Comparison of ENCODE assay signal across 1 cellular context in the genomic region with DNA sequence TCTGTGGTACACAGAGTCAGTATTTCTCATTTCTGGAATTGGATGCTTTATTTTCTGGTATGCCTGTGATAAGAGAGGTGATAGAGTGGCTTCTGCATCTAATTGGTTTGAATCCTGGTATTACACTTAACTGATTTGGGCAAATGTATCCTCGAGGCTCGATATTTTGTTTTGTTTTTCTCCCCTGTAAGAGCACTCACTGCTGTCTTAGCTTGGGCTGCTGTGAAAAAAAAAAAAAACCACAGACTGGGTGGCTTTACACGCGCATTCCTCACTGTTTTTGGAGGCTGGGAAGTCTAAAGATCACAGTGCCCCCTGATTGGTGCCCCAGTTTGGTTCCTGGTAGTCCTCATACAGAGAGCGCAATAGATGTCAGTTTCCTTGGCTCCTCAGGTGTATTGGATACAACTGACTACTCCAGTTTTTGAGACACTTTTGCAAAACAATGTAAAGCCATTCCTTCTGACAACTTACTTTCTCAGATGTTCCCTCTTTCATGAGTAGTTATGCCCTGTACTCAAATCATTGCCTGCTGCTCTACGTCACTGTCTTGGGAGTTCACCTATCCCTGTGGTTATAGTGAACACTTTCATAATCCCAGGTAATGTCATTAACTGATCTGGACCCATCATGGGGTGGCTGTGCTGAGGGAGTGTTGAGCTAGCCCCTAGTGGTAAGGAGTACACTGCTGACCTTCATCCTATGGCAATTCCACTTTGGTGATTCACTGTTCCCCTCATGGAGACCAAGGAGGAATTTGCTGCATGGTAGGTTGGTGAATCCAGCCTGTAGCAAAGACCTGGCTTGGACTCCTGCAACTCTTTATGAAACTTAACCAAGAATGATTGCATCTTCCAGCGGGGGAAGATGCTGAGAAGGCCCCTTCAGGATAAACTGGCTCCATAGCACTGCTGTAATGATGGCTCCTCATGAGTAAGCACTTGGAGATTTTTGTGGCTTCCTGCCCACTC.
TF ChIP-seq lines count a peak whose summit lies in the region.

No MANE protein-coding gene starts in this region.

TF ChIP-seq in HepG2, 621 proteins besides CTCF, POLR2A, EP300 and RAD21 (continued from another document and continues in another):
- TF ChIP-seq, protein P1, sequence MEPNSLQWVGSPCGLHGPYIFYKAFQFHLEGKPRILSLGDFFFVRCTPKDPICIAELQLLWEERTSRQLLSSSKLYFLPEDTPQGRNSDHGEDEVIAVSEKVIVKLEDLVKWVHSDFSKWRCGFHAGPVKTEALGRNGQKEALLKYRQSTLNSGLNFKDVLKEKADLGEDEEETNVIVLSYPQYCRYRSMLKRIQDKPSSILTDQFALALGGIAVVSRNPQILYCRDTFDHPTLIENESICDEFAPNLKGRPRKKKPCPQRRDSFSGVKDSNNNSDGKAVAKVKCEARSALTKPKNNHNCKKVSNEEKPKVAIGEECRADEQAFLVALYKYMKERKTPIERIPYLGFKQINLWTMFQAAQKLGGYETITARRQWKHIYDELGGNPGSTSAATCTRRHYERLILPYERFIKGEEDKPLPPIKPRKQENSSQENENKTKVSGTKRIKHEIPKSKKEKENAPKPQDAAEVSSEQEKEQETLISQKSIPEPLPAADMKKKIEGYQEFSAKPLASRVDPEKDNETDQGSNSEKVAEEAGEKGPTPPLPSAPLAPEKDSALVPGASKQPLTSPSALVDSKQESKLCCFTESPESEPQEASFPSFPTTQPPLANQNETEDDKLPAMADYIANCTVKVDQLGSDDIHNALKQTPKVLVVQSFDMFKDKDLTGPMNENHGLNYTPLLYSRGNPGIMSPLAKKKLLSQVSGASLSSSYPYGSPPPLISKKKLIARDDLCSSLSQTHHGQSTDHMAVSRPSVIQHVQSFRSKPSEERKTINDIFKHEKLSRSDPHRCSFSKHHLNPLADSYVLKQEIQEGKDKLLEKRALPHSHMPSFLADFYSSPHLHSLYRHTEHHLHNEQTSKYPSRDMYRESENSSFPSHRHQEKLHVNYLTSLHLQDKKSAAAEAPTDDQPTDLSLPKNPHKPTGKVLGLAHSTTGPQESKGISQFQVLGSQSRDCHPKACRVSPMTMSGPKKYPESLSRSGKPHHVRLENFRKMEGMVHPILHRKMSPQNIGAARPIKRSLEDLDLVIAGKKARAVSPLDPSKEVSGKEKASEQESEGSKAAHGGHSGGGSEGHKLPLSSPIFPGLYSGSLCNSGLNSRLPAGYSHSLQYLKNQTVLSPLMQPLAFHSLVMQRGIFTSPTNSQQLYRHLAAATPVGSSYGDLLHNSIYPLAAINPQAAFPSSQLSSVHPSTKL (CRISPR knock-in tag; IDR thresholded peaks at IDR 0.05): no peak
- TF ChIP-seq ONECUT2 (CRISPR knock-in tag; IDR thresholded peaks at IDR 0.05) (no peak), ZNF501 (CRISPR knock-in tag; IDR thresholded peaks at IDR 0.05) (peak; percentile 42; the same call in 1 of the 2 replicates), ELF3 (CRISPR knock-in tag; IDR thresholded peaks at IDR 0.05) (no peak), BORCS8-MEF2B (CRISPR knock-in tag; IDR thresholded peaks at IDR 0.05) (peak; percentile 71; the same call in 1 of the 2 replicates), RBFOX2 (IDR thresholded peaks at IDR 0.05; ENCODE audit: low read depth, low read length) (no peak), NFE2L1 (CRISPR knock-in tag; IDR thresholded peaks at IDR 0.05; ENCODE audit: borderline replicate concordance) (no peak), CCDC6 (CRISPR knock-in tag; IDR thresholded peaks at IDR 0.05) (0 out of 2 replicates have a peak, but pooled peaks have one; percentile 35), ZC3H13 (CRISPR knock-in tag; IDR thresholded peaks at IDR 0.05) (peak; percentile 43), RFX5 (IDR thresholded peaks at IDR 0.05; ENCODE audit: low read depth, low read length) (no peak), RBM22 (optimal IDR thresholded peaks at IDR 0.05; ENCODE audit: low read length) (peak; percentile 93), MIER3 (CRISPR knock-in tag; IDR thresholded peaks at IDR 0.05; ENCODE audit: borderline replicate concordance) (0 out of 2 replicates have a peak, but pooled peaks have one; percentile 17), SP5 (CRISPR knock-in tag; IDR thresholded peaks at IDR 0.05; ENCODE audit: borderline replicate concordance, low read depth) (0 out of 2 replicates have a peak, but pooled peaks have one; percentile 15), ETV5 (CRISPR knock-in tag; IDR thresholded peaks at IDR 0.05; ENCODE audit: borderline replicate concordance) (0 out of 2 replicates have a peak, but pooled peaks have one; percentile 5), MAZ (IDR thresholded peaks at IDR 0.05; ENCODE audit: borderline replicate concordance, low read depth, low read length) (no peak), MAZ (CRISPR knock-in tag; IDR thresholded peaks at IDR 0.05; ENCODE audit: low read depth) (no peak), SMC3 (IDR thresholded peaks at IDR 0.05; ENCODE audit: low read length) (peak; percentile 42; the same call in 1 of the 2 replicates), HDAC1 (CRISPR knock-in tag; IDR thresholded peaks at IDR 0.05) (0 out of 2 replicates have a peak, but pooled peaks have one; percentile 16), MED1 (CRISPR knock-in tag; IDR thresholded peaks at IDR 0.05) (peak; percentile 22; the same call in 1 of the 2 replicates), HHEX (CRISPR knock-in tag; IDR thresholded peaks at IDR 0.05) (no peak), HDAC2 (CRISPR knock-in tag; IDR thresholded peaks at IDR 0.05) (peak; percentile 22; the same call in 1 of the 2 replicates), GATA4 (IDR thresholded peaks at IDR 0.05; ENCODE audit: borderline replicate concordance, low read depth) (0 out of 2 replicates have a peak, but pooled peaks have one; percentile 19), RFXAP (CRISPR knock-in tag; IDR thresholded peaks at IDR 0.05; ENCODE audit: borderline replicate concordance) (no peak; the same call in 1 of the 2 replicates), ZNF253 (CRISPR knock-in tag; IDR thresholded peaks at IDR 0.05; ENCODE audit: borderline replicate concordance) (no peak), XRCC5 (optimal IDR thresholded peaks at IDR 0.05; ENCODE audit: low read length) (no peak), SAP130 (CRISPR knock-in tag; IDR thresholded peaks at IDR 0.05; ENCODE audit: low read depth) (0 out of 2 replicates have a peak, but pooled peaks have one; percentile 27)
- TF ChIP-seq, protein P2, sequence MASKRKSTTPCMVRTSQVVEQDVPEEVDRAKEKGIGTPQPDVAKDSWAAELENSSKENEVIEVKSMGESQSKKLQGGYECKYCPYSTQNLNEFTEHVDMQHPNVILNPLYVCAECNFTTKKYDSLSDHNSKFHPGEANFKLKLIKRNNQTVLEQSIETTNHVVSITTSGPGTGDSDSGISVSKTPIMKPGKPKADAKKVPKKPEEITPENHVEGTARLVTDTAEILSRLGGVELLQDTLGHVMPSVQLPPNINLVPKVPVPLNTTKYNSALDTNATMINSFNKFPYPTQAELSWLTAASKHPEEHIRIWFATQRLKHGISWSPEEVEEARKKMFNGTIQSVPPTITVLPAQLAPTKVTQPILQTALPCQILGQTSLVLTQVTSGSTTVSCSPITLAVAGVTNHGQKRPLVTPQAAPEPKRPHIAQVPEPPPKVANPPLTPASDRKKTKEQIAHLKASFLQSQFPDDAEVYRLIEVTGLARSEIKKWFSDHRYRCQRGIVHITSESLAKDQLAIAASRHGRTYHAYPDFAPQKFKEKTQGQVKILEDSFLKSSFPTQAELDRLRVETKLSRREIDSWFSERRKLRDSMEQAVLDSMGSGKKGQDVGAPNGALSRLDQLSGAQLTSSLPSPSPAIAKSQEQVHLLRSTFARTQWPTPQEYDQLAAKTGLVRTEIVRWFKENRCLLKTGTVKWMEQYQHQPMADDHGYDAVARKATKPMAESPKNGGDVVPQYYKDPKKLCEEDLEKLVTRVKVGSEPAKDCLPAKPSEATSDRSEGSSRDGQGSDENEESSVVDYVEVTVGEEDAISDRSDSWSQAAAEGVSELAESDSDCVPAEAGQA (IDR thresholded peaks at IDR 0.05; ENCODE audit: low read depth): no peak
- TF ChIP-seq, protein P2 (CRISPR knock-in tag; IDR thresholded peaks at IDR 0.05; ENCODE audit: borderline replicate concordance): no peak
- TF ChIP-seq, protein P3, sequence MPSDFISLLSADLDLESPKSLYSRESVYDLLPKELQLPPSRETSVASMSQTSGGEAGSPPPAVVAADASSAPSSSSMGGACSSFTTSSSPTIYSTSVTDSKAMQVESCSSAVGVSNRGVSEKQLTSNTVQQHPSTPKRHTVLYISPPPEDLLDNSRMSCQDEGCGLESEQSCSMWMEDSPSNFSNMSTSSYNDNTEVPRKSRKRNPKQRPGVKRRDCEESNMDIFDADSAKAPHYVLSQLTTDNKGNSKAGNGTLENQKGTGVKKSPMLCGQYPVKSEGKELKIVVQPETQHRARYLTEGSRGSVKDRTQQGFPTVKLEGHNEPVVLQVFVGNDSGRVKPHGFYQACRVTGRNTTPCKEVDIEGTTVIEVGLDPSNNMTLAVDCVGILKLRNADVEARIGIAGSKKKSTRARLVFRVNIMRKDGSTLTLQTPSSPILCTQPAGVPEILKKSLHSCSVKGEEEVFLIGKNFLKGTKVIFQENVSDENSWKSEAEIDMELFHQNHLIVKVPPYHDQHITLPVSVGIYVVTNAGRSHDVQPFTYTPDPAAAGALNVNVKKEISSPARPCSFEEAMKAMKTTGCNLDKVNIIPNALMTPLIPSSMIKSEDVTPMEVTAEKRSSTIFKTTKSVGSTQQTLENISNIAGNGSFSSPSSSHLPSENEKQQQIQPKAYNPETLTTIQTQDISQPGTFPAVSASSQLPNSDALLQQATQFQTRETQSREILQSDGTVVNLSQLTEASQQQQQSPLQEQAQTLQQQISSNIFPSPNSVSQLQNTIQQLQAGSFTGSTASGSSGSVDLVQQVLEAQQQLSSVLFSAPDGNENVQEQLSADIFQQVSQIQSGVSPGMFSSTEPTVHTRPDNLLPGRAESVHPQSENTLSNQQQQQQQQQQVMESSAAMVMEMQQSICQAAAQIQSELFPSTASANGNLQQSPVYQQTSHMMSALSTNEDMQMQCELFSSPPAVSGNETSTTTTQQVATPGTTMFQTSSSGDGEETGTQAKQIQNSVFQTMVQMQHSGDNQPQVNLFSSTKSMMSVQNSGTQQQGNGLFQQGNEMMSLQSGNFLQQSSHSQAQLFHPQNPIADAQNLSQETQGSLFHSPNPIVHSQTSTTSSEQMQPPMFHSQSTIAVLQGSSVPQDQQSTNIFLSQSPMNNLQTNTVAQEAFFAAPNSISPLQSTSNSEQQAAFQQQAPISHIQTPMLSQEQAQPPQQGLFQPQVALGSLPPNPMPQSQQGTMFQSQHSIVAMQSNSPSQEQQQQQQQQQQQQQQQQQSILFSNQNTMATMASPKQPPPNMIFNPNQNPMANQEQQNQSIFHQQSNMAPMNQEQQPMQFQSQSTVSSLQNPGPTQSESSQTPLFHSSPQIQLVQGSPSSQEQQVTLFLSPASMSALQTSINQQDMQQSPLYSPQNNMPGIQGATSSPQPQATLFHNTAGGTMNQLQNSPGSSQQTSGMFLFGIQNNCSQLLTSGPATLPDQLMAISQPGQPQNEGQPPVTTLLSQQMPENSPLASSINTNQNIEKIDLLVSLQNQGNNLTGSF (CRISPR knock-in tag; IDR thresholded peaks at IDR 0.05): no peak
- TF ChIP-seq, protein P4, sequence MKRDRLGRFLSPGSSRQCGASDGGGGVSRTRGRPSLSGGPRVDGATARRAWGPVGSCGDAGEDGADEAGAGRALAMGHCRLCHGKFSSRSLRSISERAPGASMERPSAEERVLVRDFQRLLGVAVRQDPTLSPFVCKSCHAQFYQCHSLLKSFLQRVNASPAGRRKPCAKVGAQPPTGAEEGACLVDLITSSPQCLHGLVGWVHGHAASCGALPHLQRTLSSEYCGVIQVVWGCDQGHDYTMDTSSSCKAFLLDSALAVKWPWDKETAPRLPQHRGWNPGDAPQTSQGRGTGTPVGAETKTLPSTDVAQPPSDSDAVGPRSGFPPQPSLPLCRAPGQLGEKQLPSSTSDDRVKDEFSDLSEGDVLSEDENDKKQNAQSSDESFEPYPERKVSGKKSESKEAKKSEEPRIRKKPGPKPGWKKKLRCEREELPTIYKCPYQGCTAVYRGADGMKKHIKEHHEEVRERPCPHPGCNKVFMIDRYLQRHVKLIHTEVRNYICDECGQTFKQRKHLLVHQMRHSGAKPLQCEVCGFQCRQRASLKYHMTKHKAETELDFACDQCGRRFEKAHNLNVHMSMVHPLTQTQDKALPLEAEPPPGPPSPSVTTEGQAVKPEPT (CRISPR knock-in tag; IDR thresholded peaks at IDR 0.05; ENCODE audit: low read depth): no peak
- TF ChIP-seq, protein P5, sequence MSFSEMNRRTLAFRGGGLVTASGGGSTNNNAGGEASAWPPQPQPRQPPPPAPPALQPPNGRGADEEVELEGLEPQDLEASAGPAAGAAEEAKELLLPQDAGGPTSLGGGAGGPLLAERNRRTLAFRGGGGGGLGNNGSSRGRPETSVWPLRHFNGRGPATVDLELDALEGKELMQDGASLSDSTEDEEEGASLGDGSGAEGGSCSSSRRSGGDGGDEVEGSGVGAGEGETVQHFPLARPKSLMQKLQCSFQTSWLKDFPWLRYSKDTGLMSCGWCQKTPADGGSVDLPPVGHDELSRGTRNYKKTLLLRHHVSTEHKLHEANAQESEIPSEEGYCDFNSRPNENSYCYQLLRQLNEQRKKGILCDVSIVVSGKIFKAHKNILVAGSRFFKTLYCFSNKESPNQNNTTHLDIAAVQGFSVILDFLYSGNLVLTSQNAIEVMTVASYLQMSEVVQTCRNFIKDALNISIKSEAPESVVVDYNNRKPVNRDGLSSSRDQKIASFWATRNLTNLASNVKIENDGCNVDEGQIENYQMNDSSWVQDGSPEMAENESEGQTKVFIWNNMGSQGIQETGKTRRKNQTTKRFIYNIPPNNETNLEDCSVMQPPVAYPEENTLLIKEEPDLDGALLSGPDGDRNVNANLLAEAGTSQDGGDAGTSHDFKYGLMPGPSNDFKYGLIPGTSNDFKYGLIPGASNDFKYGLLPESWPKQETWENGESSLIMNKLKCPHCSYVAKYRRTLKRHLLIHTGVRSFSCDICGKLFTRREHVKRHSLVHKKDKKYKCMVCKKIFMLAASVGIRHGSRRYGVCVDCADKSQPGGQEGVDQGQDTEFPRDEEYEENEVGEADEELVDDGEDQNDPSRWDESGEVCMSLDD (CRISPR knock-in tag; IDR thresholded peaks at IDR 0.05; ENCODE audit: borderline replicate concordance): no peak
